ENCODE assay signal across 1 cellular context in genomic region chr1:193960040-193960439, GRCh38.
TF ChIP-seq lines count a peak whose summit lies in the region.

No MANE protein-coding gene starts in this region.

TF ChIP-seq in GM23338, 12 proteins besides CTCF, POLR2A, EP300 and RAD21 (continued from another document):
- TF ChIP-seq, protein P1, sequence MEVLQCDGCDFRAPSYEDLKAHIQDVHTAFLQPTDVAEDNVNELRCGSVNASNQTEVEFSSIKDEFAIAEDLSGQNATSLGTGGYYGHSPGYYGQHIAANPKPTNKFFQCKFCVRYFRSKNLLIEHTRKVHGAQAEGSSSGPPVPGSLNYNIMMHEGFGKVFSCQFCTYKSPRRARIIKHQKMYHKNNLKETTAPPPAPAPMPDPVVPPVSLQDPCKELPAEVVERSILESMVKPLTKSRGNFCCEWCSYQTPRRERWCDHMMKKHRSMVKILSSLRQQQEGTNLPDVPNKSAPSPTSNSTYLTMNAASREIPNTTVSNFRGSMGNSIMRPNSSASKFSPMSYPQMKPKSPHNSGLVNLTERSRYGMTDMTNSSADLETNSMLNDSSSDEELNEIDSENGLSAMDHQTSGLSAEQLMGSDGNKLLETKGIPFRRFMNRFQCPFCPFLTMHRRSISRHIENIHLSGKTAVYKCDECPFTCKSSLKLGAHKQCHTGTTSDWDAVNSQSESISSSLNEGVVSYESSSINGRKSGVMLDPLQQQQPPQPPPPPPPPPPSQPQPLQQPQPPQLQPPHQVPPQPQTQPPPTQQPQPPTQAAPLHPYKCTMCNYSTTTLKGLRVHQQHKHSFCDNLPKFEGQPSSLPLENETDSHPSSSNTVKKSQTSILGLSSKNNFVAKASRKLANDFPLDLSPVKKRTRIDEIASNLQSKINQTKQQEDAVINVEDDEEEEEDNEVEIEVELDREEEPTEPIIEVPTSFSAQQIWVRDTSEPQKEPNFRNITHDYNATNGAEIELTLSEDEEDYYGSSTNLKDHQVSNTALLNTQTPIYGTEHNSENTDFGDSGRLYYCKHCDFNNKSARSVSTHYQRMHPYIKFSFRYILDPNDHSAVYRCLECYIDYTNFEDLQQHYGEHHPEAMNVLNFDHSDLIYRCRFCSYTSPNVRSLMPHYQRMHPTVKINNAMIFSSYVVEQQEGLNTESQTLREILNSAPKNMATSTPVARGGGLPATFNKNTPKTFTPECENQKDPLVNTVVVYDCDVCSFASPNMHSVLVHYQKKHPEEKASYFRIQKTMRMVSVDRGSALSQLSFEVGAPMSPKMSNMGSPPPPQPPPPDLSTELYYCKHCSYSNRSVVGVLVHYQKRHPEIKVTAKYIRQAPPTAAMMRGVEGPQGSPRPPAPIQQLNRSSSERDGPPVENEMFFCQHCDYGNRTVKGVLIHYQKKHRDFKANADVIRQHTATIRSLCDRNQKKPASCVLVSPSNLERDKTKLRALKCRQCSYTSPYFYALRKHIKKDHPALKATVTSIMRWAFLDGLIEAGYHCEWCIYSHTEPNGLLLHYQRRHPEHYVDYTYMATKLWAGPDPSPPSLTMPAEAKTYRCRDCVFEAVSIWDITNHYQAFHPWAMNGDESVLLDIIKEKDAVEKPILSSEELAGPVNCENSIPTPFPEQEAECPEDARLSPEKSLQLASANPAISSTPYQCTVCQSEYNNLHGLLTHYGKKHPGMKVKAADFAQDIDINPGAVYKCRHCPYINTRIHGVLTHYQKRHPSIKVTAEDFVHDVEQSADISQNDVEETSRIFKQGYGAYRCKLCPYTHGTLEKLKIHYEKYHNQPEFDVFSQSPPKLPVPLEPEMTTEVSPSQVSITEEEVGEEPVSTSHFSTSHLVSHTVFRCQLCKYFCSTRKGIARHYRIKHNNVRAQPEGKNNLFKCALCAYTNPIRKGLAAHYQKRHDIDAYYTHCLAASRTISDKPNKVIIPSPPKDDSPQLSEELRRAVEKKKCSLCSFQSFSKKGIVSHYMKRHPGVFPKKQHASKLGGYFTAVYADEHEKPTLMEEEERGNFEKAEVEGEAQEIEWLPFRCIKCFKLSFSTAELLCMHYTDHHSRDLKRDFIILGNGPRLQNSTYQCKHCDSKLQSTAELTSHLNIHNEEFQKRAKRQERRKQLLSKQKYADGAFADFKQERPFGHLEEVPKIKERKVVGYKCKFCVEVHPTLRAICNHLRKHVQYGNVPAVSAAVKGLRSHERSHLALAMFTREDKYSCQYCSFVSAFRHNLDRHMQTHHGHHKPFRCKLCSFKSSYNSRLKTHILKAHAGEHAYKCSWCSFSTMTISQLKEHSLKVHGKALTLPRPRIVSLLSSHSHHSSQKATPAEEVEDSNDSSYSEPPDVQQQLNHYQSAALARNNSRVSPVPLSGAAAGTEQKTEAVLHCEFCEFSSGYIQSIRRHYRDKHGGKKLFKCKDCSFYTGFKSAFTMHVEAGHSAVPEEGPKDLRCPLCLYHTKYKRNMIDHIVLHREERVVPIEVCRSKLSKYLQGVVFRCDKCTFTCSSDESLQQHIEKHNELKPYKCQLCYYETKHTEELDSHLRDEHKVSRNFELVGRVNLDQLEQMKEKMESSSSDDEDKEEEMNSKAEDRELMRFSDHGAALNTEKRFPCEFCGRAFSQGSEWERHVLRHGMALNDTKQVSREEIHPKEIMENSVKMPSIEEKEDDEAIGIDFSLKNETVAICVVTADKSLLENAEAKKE (CRISPR knock-in tag; IDR thresholded peaks at IDR 0.05), result no peak
- TF ChIP-seq POLR2AphosphoS5 (IDR thresholded peaks at IDR 0.05; ENCODE audit: low read depth) (no peak), NANOG (IDR thresholded peaks at IDR 0.05; ENCODE audit: borderline replicate concordance) (no peak), CREB1 (CRISPR knock-in tag; IDR thresholded peaks at IDR 0.05; ENCODE audit: low read depth) (no peak), JUNB (IDR thresholded peaks at IDR 0.05; ENCODE audit: unreplicated experiment) (no peak), ETS1 (IDR thresholded peaks at IDR 0.05) (no peak), REST (IDR thresholded peaks at IDR 0.05; ENCODE audit: unreplicated experiment) (no peak), STAT1 (IDR thresholded peaks at IDR 0.05; ENCODE audit: unreplicated experiment) (no peak), ZNF331 (CRISPR knock-in tag; IDR thresholded peaks at IDR 0.05; ENCODE audit: low read depth) (no peak), EZH2phosphoT487 (IDR thresholded peaks at IDR 0.05; ENCODE audit: unreplicated experiment) (no peak)
